1 cellular context compared by ENCODE assay signal in the genomic region with DNA sequence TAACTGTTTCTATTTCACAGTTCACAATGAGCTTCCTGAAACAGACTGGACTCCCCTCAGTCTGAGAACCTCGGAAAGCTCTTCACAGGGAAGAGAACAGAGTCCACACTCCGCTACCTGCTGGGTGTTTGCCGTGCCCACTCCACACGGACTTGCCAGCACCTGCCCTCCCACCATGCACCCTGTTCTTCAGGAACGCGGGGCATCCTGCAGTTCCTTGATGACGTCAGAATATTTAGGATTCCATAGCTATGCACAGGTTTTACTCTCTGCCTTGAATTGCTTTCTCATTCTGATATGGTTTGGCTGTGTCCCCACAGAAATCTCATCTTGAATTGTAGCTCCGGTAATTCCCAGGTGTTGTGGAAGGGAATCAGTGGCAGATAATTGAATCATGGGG.
TF ChIP-seq lines count a peak whose summit lies in the region.

No MANE protein-coding gene starts in this region.

TF ChIP-seq in K562, 482 proteins besides CTCF, POLR2A, EP300 and RAD21 (continued from another document):
- TF ChIP-seq, protein P1, sequence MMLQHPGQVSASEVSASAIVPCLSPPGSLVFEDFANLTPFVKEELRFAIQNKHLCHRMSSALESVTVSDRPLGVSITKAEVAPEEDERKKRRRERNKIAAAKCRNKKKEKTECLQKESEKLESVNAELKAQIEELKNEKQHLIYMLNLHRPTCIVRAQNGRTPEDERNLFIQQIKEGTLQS (IDR thresholded peaks at IDR 0.05) = peak; percentile 58; the same call in 1 of the 2 replicates
- TF ChIP-seq, protein P1 (CRISPR knock-in tag; conservative IDR thresholded peaks at IDR 0.05) = no peak
- TF ChIP-seq ATF1 (CRISPR knock-in tag; IDR thresholded peaks at IDR 0.05) (no peak), ATF1 (tag; IDR thresholded peaks at IDR 0.05) (peak; percentile 41; the same call in 1 of the 2 replicates)
TF ChIP-seq in K562: peak in this region for 4.
